14 cellular contexts compared by ENCODE assay signal in genomic region chr11:116925050-116925449, GRCh38.
DNase-seq lines count a peak whose midpoint lies in the region; ATAC-seq and TF ChIP-seq lines count a peak whose summit lies in the region.
"Had no signal": no experiment of that assay in that cellular context is flagged by ENCODE, and none has a peak within 500 bp of the region (broad histone marks: within the 10 kb centered on the region; RNA-seq: fewer than 3 reads in every experiment).

No MANE protein-coding gene starts in this region.

- TF ChIP-seq CTCF in Caco-2 (IDR thresholded peaks at IDR 0.05; ENCODE audit: insufficient read depth in 1 of 2, low read depth in 1 of 2, low read length in 1 of 2, severe bottlenecking in 1 of 2, unreplicated experiment in 1 of 2) (no peak), H9 (conservative IDR thresholded peaks at IDR 0.05) (no peak), psoas muscle (IDR thresholded peaks at IDR 0.05) (no peak), vagina (IDR thresholded peaks at IDR 0.05) (no peak)

- H3K27ac Mint-ChIP-seq in Caco-2 (ENCODE audit: unreplicated experiment) = peak overlapping the region; percentile 1
- peak overlapping the region; percentile 41 to 93 (median 58); a peak in 6 of 7 replicates for H3K27ac Mint-ChIP-seq in H9
- peak overlapping the region; percentile 90 for H3K27ac Mint-ChIP-seq in activated CD8-positive, alpha-beta T cell treated with anti-CD3 and anti-CD28 coated beads, Interleukin-2, amount 10 ng/mL, durations not matched to agents 7 days and 5 days
- H3K27ac Mint-ChIP-seq in naive B cell = peak overlapping the region; percentile 93 to 99 (median 98)

- H3K56ac ChIP-seq in H9 (ENCODE audit: insufficient read length, low read depth, low read length) = no peak overlapping the region

- no TSS peak for BruUV-seq in Caco-2 (replicated peaks; lab: Mats Ljungman, UMichigan)

- ATAC-seq in activated CD8-positive, alpha-beta T cell treated with anti-CD3 and anti-CD28 coated beads, Interleukin-2, amount 10 ng/mL, durations not matched to agents 7 days and 5 days = peak; percentile 63
- ATAC-seq in naive B cell (ENCODE audit: low read depth in 2 of 2) = peak; percentile 54 to 58
- ATAC-seq in psoas muscle = no peak
- ATAC-seq in GM19463 (IDR thresholded peaks at IDR 0.05; ENCODE audit: unreplicated experiment) = no peak

- H3K27me3 ChIP-seq in Caco-2 (replicated peaks; ENCODE audit: control insufficient read depth, insufficient read depth, low read length) (no peaks in the 10 kb centered on the region), H9 (ENCODE audit: insufficient read depth, low read length) (no peaks in the 10 kb centered on the region), psoas muscle (ENCODE audit: insufficient read depth in 3 of 3, low read length in 2 of 3) (no peaks in the 10 kb centered on the region), vagina (no peaks in the 10 kb centered on the region)
- H3K27me3 ChIP-seq: hepatocyte had no signal

- DNase-seq in Caco-2 = no peak
- no peak for DNase-seq in H9
- DNase-seq in activated CD8-positive, alpha-beta T cell treated with anti-CD3 and anti-CD28 coated beads, Interleukin-2, amount 10 ng/mL, durations not matched to agents 7 days and 5 days = peak; percentile 47
- peak; percentile 68 for DNase-seq in naive B cell
- no peak for DNase-seq in psoas muscle
- no peak for DNase-seq in vagina (ENCODE audit: extremely low spot score in 2 of 2)
- no peak for DNase-seq in DMS79 (lab: John Stamatoyannopoulos, UW)
- DNase-seq: COR-L47; KBM-7; mammary epithelial cell; NCI-H2081; stimulated activated CD4-positive, alpha-beta T cell treated with anti-CD3 and anti-CD28 coated beads, Interleukin-4, amount 100 ng/mL, for 1 hour had no signal

- no peak overlapping the region for H2BK5ac ChIP-seq in H9 (ENCODE audit: insufficient read length, low read length)

- H3K27me3 Mint-ChIP-seq in Caco-2 (ENCODE audit: insufficient read depth, unreplicated experiment) (no peaks in the 10 kb centered on the region), H9 (ENCODE audit: low read depth) (no peaks in the 10 kb centered on the region), naive B cell (no peaks in the 10 kb centered on the region)
- no peaks in the 10 kb centered on the region for H3K27me3 Mint-ChIP-seq in activated CD8-positive, alpha-beta T cell treated with anti-CD3 and anti-CD28 coated beads, Interleukin-2, amount 10 ng/mL, durations not matched to agents 7 days and 5 days (ENCODE audit: low read depth)

- no peak overlapping the region for H3K4me2 ChIP-seq in H9 (ENCODE audit: insufficient read depth, insufficient read length, low read length)
- H3K4me2 ChIP-seq: hepatocyte had no signal

- no peak overlapping the region for H4K91ac ChIP-seq in H9 (ENCODE audit: insufficient read length, low read depth, low read length)

- H3K23me2 ChIP-seq in H9 (ENCODE audit: insufficient read length, low read depth, low read length, poor library complexity, severe bottlenecking) = no peaks in the 10 kb centered on the region

- peaks cover 23% of the 10 kb centered on the region for H3K36me3 Mint-ChIP-seq in Caco-2 (ENCODE audit: insufficient read depth, unreplicated experiment)
- peaks cover 2 to 22% (median 17%) of the 10 kb centered on the region in 3 experiments; a peak in 6 of 7 replicates for H3K36me3 Mint-ChIP-seq in H9 (ENCODE audit: insufficient read depth in 1 of 3, low read depth in 3 of 3)
- H3K36me3 Mint-ChIP-seq in activated CD8-positive, alpha-beta T cell treated with anti-CD3 and anti-CD28 coated beads, Interleukin-2, amount 10 ng/mL, durations not matched to agents 7 days and 5 days (ENCODE audit: low read depth) = peaks cover 17% of the 10 kb centered on the region
- peaks cover 14 to 16% of the 10 kb centered on the region in 2 donors for H3K36me3 Mint-ChIP-seq in naive B cell

- no peak overlapping the region for H3K9ac ChIP-seq in H9 (ENCODE audit: extremely low read depth, insufficient read length, low read length)

- no peak overlapping the region for H2AK5ac ChIP-seq in H9 (ENCODE audit: insufficient read length, low read length)

- H4K8ac ChIP-seq in H9 (replicated peaks; ENCODE audit: insufficient read length, low read depth, low read length) = no peak overlapping the region

- H3K18ac ChIP-seq in H9 (ENCODE audit: insufficient read length, low read depth, low read length) = no peak overlapping the region

- H3K79me1 ChIP-seq in H9 (ENCODE audit: insufficient read depth, low read depth, low read length, poor library complexity, severe bottlenecking) = no peaks in the 10 kb centered on the region

- H3K23ac ChIP-seq in H9 (ENCODE audit: insufficient read length, low read depth, low read length) = no peak overlapping the region

- TF ChIP-seq POLR2A in vagina (IDR thresholded peaks at IDR 0.05) = no peak

- no peak overlapping the region for H3K27ac ChIP-seq in H9 (ENCODE audit: insufficient read length, low read depth, low read length)
- no peak overlapping the region for H3K27ac ChIP-seq in psoas muscle
- H3K27ac ChIP-seq in vagina = no peak overlapping the region
- H3K27ac ChIP-seq: hepatocyte had no signal

- H4K5ac ChIP-seq in H9 (ENCODE audit: insufficient read length, low read depth, low read length) = no peak overlapping the region

- H3K4me3 Mint-ChIP-seq in Caco-2 (ENCODE audit: unreplicated experiment) (no peak overlapping the region), H9 (no peak overlapping the region), naive B cell (peak overlapping the region; percentile 66 to 90 (median 80))
- peak overlapping the region; percentile 52 for H3K4me3 Mint-ChIP-seq in activated CD8-positive, alpha-beta T cell treated with anti-CD3 and anti-CD28 coated beads, Interleukin-2, amount 10 ng/mL, durations not matched to agents 7 days and 5 days

- H4K20me1 ChIP-seq in H9 (ENCODE audit: control insufficient read depth, insufficient read depth, insufficient read length) = no peaks in the 10 kb centered on the region

- no peaks in the 10 kb centered on the region for H3K79me2 ChIP-seq in H9 (ENCODE audit: insufficient read depth, low read length)

- no CpG with 5 or more reads among the region's 8 CpGs for WGBS in H9 (ENCODE audit: extremely low coverage, insufficient read length, low lambda C conversion rate)
- 95 to 96% (median 95%) methylated on average over 8 of the region's 8 CpGs for WGBS in psoas muscle, 3 donors

- CTCF ChIA-PET in Caco-2 (lab: Charles Lee) = interaction anchor here (0.5 to 0.7 kb wide), 3 partner anchors 117 to 184 kb away, joined by 3 to 4 read pairs (median 3); no protein-coding TSS in a partner anchor
- CTCF ChIA-PET in activated CD8-positive, alpha-beta T cell treated with anti-CD3 and anti-CD28 coated beads, Interleukin-2, amount 10 ng/mL, durations not matched to agents 7 days and 5 days (lab: Charles Lee) = interaction anchor here (1.0 to 2.9 kb wide), 12 partner anchors 12 to 181 kb away, joined by 3 to 19 read pairs (median 5); partner anchors contain the start of gene SIK3

- H3T11ph ChIP-seq in H9 (ENCODE audit: low read length) = no peak overlapping the region

- H2BK15ac ChIP-seq in H9 (ENCODE audit: low read depth, low read length) = no peak overlapping the region

- no peak overlapping the region for H2BK120ac ChIP-seq in H9 (ENCODE audit: low read depth, low read length, poor library complexity, severe bottlenecking)

- no peak overlapping the region for H2AFZ ChIP-seq in H9 (ENCODE audit: low read length)
- H2AFZ ChIP-seq: hepatocyte had no signal

- H3K4me1 ChIP-seq in Caco-2 = peaks cover 13% of the 10 kb centered on the region; the same call in 1 of the 2 replicates
- H3K4me1 ChIP-seq in H9 (ENCODE audit: insufficient read depth, low read length) = no peaks in the 10 kb centered on the region; the same call in 1 of the 2 replicates
- H3K4me1 ChIP-seq in psoas muscle = peaks cover 19% of the 10 kb centered on the region
- peaks cover 13% of the 10 kb centered on the region for H3K4me1 ChIP-seq in vagina

- H3K36me3 ChIP-seq in Caco-2 (ENCODE audit: control insufficient read depth, insufficient read depth, low read length) = peaks cover 5% of the 10 kb centered on the region
- H3K36me3 ChIP-seq in psoas muscle (ENCODE audit: insufficient read depth in 1 of 2, low read depth in 1 of 2) = peaks cover 0 to 28% of the 10 kb centered on the region in 2 donors
- H3K36me3 ChIP-seq in vagina = peaks cover 0 to 4% of the 10 kb centered on the region in 2 donors

- no peak overlapping the region for H2BK20ac ChIP-seq in H9 (ENCODE audit: low read depth, low read length, poor library complexity, severe bottlenecking)

- POLR2A ChIA-PET in Caco-2 (lab: Charles Lee) = no interaction called here
- POLR2A ChIA-PET in activated CD8-positive, alpha-beta T cell treated with anti-CD3 and anti-CD28 coated beads, Interleukin-2, amount 10 ng/mL, durations not matched to agents 7 days and 5 days (lab: Charles Lee) = no interaction called here

- peaks cover 12% of the 10 kb centered on the region for H3K4me1 Mint-ChIP-seq in Caco-2 (ENCODE audit: low read depth, unreplicated experiment)
- peaks cover 15 to 18% of the 10 kb centered on the region in 2 experiments for H3K4me1 Mint-ChIP-seq in H9
- peaks cover 67% of the 10 kb centered on the region for H3K4me1 Mint-ChIP-seq in activated CD8-positive, alpha-beta T cell treated with anti-CD3 and anti-CD28 coated beads, Interleukin-2, amount 10 ng/mL, durations not matched to agents 7 days and 5 days (ENCODE audit: low read depth)
- H3K4me1 Mint-ChIP-seq in naive B cell = peaks cover 52 to 88% (median 58%) of the 10 kb centered on the region in 3 donors

- intact Hi-C loops in Caco-2 (cut with micrococcal nuclease; ENCODE audit: unreplicated experiment) = no loop called here
- intact Hi-C loops in psoas muscle (cut with DNase I) = no loop called here
- intact Hi-C loops in vagina (cut with DNase I) = no loop called here

- no peak overlapping the region for H3K4ac ChIP-seq in H9 (ENCODE audit: low read depth, low read length)

- no peak overlapping the region for H2BK12ac ChIP-seq in H9 (ENCODE audit: insufficient read length, low read depth, low read length)

- no peaks in the 10 kb centered on the region for H3K9me3 Mint-ChIP-seq in Caco-2 (ENCODE audit: unreplicated experiment)
- H3K9me3 Mint-ChIP-seq in H9 = no peaks in the 10 kb centered on the region
- H3K9me3 Mint-ChIP-seq in activated CD8-positive, alpha-beta T cell treated with anti-CD3 and anti-CD28 coated beads, Interleukin-2, amount 10 ng/mL, durations not matched to agents 7 days and 5 days (ENCODE audit: insufficient read depth) = no peaks in the 10 kb centered on the region
- no peaks in the 10 kb centered on the region for H3K9me3 Mint-ChIP-seq in naive B cell

- H3K9me3 ChIP-seq in Caco-2 (no peaks in the 10 kb centered on the region), H9 (ENCODE audit: control insufficient read depth, low read depth, low read length) (no peaks in the 10 kb centered on the region), psoas muscle (no peaks in the 10 kb centered on the region), vagina (no peaks in the 10 kb centered on the region)

- H3K4me3 ChIP-seq in Caco-2 (ENCODE audit: low read depth, low read length) (no peak overlapping the region), psoas muscle (no peak overlapping the region), vagina (no peak overlapping the region)
- H3K4me3 ChIP-seq: hepatocyte had no signal

- no peak overlapping the region for H3K14ac ChIP-seq in H9 (ENCODE audit: insufficient read depth, low read length)

Comparison
In these comparisons a context has a peak if more than half of its experiments do, and no peak if none do; other contexts are left out.
1. DNase-seq: peak in activated CD8-positive, alpha-beta T cell treated with anti-CD3 and anti-CD28 coated beads, Interleukin-2, amount 10 ng/mL, durations not matched to agents 7 days and 5 days (single experiment) and naive B cell (single experiment); none in Caco-2 (0 of 2), H9 (single experiment), psoas muscle (0 of 2), vagina (0 of 2) and DMS79 (single experiment).
2. H3K27ac Mint-ChIP-seq: peak in every context shown above with its lines; median percentile 98 in naive B cell; 90 in activated CD8-positive, alpha-beta T cell treated with anti-CD3 and anti-CD28 coated beads, Interleukin-2, amount 10 ng/mL, durations not matched to agents 7 days and 5 days; 58 in H9; 1 in Caco-2.
3. H3K4me3 Mint-ChIP-seq: peak in activated CD8-positive, alpha-beta T cell treated with anti-CD3 and anti-CD28 coated beads, Interleukin-2, amount 10 ng/mL, durations not matched to agents 7 days and 5 days (single experiment) and naive B cell (8 of 8); none in Caco-2 (single experiment) and H9 (0 of 2).
4. ATAC-seq: peak in activated CD8-positive, alpha-beta T cell treated with anti-CD3 and anti-CD28 coated beads, Interleukin-2, amount 10 ng/mL, durations not matched to agents 7 days and 5 days (single experiment) and naive B cell (2 of 2); none in psoas muscle (0 of 4) and GM19463 (single experiment).